Comparison of ENCODE assay signal across 8 cellular contexts in the genomic region with DNA sequence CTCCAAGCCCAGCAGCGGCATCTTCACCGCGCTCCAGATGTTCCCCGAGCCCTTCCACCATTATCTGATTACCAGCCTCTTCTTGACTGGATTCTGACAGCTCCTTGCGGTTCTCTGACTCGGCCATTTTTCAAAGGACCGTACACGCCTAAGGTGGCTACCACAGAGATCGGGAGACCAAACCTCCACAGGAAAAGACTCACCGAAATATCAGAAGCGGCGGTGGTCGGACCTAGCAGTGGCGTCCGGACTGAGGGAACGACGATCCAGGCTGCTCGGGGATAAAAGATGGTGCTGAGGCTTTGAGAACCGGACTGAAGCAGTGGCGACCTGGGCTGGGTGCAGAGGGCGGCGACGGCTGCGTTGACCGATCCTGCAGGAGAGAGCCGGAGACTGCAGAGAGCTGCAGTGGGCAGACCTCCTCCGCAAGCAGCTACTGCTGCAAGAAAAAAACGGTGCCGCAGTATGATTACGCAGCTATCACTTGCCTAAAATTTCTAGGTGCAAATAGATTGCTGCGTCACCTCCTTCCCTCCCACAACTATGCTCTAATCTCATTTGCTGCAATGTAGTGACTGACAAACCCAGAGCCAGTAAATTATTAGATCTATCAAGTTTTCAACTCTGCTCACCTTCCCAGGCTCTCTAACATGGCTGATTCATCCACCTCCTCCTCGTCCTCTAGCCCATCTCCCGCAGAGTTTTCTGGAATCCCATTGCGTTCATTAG. TPM values are rescaled to one million over a fixed set of nuclear protein-coding genes. Genes with fewer than 3 reads are reported as not detected.
DNase-seq lines count a peak whose midpoint lies in the region; ATAC-seq, FAIRE-seq and TF ChIP-seq lines count a peak whose summit lies in the region.

A gene with protein sequence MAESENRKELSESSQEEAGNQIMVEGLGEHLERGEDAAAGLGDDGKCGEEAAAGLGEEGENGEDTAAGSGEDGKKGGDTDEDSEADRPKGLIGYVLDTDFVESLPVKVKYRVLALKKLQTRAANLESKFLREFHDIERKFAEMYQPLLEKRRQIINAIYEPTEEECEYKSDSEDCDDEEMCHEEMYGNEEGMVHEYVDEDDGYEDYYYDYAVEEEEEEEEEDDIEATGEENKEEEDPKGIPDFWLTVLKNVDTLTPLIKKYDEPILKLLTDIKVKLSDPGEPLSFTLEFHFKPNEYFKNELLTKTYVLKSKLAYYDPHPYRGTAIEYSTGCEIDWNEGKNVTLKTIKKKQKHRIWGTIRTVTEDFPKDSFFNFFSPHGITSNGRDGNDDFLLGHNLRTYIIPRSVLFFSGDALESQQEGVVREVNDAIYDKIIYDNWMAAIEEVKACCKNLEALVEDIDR (minus strand): TSS at position 486 of the 729 bp plus-strand sequence. CDS start 359 bp downstream, at position 127.

- H3K4me3 ChIP-seq in smooth muscle cell (peak within 1 kb of the TSS; percentile 58), small intestine (ENCODE audit: low read depth in 1 of 2, low read length in 2 of 2) (no peak within 1 kb of the TSS)

- peak; percentile 90 for ATAC-seq in GM18505 (IDR thresholded peaks at IDR 0.05; ENCODE audit: unreplicated experiment)
- ATAC-seq in HG02973 (IDR thresholded peaks at IDR 0.05; ENCODE audit: unreplicated experiment) = peak; percentile 94

- no peak for TF ChIP-seq CTCF in smooth muscle cell (IDR thresholded peaks at IDR 0.05; ENCODE audit: borderline replicate concordance, insufficient read depth, poor library complexity, severe bottlenecking)

- no peaks in the 10 kb centered on the region for H3K9me3 ChIP-seq in smooth muscle cell (replicated peaks; ENCODE audit: low read depth)
- no peaks in the 10 kb centered on the region for H3K9me3 ChIP-seq in small intestine (ENCODE audit: control insufficient read depth, low read depth)

- H3K9ac ChIP-seq in smooth muscle cell (ENCODE audit: low read depth) = no peak within 1 kb of the TSS

- peaks cover 6% of the 10 kb centered on the region for H3K27me3 ChIP-seq in smooth muscle cell (ENCODE audit: low read depth)
- no peaks in the 10 kb centered on the region for H3K27me3 ChIP-seq in small intestine (ENCODE audit: control insufficient read depth in 2 of 2, insufficient read depth in 2 of 2, low read length in 2 of 2)

- FAIRE-seq in islet of Langerhans (lab: Jason Lieb, UNC) (peak; percentile 99), small intestine (lab: Jason Lieb, UNC) (no peak)

- H3K36me3 ChIP-seq in smooth muscle cell (ENCODE audit: low read depth) (no peaks in the 10 kb centered on the region), small intestine (ENCODE audit: control insufficient read depth in 2 of 2, insufficient read depth in 2 of 2, low read length in 2 of 2) (no peaks in the 10 kb centered on the region)

- H3F3A ChIP-seq in smooth muscle cell (ENCODE audit: low read depth) = no peaks in the 10 kb centered on the region

- H3K79me2 ChIP-seq in smooth muscle cell (ENCODE audit: low read depth) = no peaks in the 10 kb centered on the region

- no peaks in the 10 kb centered on the region for H4K20me1 ChIP-seq in smooth muscle cell (ENCODE audit: low read depth)

- peak within 1 kb of the TSS; percentile 67 for H2AFZ ChIP-seq in smooth muscle cell (ENCODE audit: low read depth)

- H3K4me2 ChIP-seq in smooth muscle cell = peak within 1 kb of the TSS; percentile 87

- peak in 4 of 5 experiments; percentile 19 to 87 (median 36) for DNase-seq in T-helper 2 cell
- peak in 55 of 61 donors; percentile 0 to 93 (median 26) for DNase-seq in caudate nucleus (lab: John Stamatoyannopoulos, UW)
- no peak for DNase-seq in smooth muscle cell (lab: John Stamatoyannopoulos, UW; ENCODE audit: unreplicated experiment)
- no peak for DNase-seq in small intestine
- DNase-seq in GDM1 (lab: John Stamatoyannopoulos, UW) = no peak

- no peak for TF ChIP-seq POLR2A in GM18505 (IDR thresholded peaks at IDR 0.05; ENCODE audit: borderline replicate concordance, extremely low read depth, insufficient read depth, insufficient read length)

- H3K4me1 ChIP-seq in smooth muscle cell (ENCODE audit: low read depth) = no peaks in the 10 kb centered on the region
- no peaks in the 10 kb centered on the region for H3K4me1 ChIP-seq in small intestine (ENCODE audit: control insufficient read depth in 2 of 2, insufficient read depth in 1 of 2, low read depth in 1 of 2, low read length in 1 of 2)

- 42% methylated on average over 34 of the region's 34 CpGs for WGBS in smooth muscle cell (ENCODE audit: low lambda C conversion rate)
- 3 to 48% (median 24%) methylated on average over 34 of the region's 34 CpGs for WGBS in small intestine, 3 donors

- H3K27ac ChIP-seq in caudate nucleus (ENCODE audit: low read depth, low read length) (peak within 1 kb of the TSS; percentile 48), smooth muscle cell (ENCODE audit: low read depth) (no peak within 1 kb of the TSS), small intestine (ENCODE audit: low read depth in 1 of 2, low read length in 1 of 2) (peak within 1 kb of the TSS in 1 of 2 donors; percentile 49)

RNA-seq across cellular contexts. Expression of the gene that starts here (rescaled TPM):
- total RNA-seq in smooth muscle cell = 0.27 and 1.9 TPM in 2 replicates
- polyA plus RNA-seq in smooth muscle cell (0.07 and 0.23 TPM in 2 replicates), small intestine (1 to 10 TPM in 1 of 3 donors, not detected in 2; 1.8 TPM)

Comparison
In these comparisons a context has a peak if more than half of its experiments do, and no peak if none do; other contexts are left out.
1. DNase-seq: peak in T-helper 2 cell (4 of 5) and caudate nucleus (55 of 61); none in smooth muscle cell (single experiment), small intestine (single experiment) and GDM1 (single experiment).